ENCODE assay signal across 1 cellular context in the genomic region with DNA sequence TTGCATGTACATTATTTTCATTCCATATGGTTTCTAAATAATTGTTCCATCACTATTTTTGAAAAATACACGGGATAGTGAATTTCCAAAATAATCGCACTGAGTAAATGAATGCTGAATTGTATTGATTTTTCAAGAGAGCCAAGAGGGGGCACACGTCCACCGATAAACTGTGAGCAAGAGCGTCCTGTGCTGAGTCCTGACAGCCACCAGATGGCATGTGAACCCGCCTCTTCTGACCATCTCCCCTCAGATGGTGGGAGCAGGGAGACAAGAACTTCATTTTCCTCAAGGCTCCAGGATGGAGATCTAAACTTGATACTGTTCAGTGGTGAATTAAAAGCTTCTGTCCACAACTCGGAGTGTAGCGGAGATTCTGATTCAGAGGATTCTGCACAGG.
TF ChIP-seq lines count a peak whose summit lies in the region.

No MANE protein-coding gene starts in this region.

TF ChIP-seq in SK-N-SH, 30 proteins besides CTCF, POLR2A, EP300 and RAD21 (continued from another document):
- TF ChIP-seq REST (IDR thresholded peaks at IDR 0.05; ENCODE audit: low read depth, low read length) (no peak), FOXJ3 (CRISPR knock-in tag; IDR thresholded peaks at IDR 0.05) (no peak)
- TF ChIP-seq, protein P1, sequence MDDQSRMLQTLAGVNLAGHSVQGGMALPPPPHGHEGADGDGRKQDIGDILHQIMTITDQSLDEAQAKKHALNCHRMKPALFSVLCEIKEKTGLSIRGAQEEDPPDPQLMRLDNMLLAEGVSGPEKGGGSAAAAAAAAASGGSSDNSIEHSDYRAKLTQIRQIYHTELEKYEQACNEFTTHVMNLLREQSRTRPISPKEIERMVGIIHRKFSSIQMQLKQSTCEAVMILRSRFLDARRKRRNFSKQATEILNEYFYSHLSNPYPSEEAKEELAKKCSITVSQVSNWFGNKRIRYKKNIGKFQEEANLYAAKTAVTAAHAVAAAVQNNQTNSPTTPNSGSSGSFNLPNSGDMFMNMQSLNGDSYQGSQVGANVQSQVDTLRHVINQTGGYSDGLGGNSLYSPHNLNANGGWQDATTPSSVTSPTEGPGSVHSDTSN (IDR thresholded peaks at IDR 0.05): no peak
